Comparison of ENCODE assay signal across 8 cellular contexts in the genomic region with DNA sequence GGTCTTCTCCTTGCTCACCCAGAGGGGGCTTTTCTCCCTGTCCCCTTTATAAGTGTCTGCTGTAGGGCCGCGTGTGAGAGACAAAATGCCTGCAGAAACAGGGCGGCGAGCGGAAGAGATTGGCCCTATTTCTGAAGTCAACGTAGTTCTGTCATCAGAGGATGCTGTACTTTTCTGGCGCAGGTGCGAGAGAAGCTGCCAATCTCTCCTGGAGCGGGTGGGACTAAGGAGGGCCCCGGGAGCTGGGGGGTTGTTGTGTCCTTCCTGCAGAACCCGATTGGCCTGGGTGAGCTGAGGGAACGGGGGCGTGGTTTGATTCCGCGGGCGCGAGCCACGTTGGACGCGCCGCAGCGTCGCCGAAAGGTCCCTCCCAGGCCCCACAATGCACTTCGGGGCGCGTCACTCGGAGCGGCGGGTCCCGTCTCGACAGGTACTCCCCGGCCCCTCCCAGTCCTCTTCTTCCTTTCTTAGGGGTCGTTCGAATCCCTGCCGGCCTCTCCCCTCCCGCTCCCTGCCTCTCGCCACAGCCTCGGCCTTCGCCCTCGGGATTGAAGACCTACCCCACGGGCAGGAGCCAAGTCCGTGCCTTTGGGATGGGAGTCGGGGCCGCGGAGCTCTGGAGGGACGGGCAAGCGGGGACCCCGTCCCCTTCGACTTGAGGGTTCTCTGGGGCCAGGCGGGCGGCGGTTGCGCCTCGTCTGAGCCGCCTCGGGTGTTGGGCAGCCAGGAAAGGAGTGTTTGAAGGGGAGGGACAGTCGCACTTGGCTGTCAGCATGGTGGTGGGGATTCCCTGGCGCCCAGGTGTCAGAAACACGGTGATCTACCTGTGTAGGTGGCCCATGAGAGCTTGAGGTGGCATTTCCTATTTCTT.
A peak's percentile ranks its signal among the peaks of the same experiment; 100 is the strongest.
DNase-seq lines count a peak whose midpoint lies in the region; ATAC-seq and TF ChIP-seq lines count a peak whose summit lies in the region.

A gene with protein sequence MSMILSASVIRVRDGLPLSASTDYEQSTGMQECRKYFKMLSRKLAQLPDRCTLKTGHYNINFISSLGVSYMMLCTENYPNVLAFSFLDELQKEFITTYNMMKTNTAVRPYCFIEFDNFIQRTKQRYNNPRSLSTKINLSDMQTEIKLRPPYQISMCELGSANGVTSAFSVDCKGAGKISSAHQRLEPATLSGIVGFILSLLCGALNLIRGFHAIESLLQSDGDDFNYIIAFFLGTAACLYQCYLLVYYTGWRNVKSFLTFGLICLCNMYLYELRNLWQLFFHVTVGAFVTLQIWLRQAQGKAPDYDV (plus strand): TSS at position 387 of the 871 bp plus-strand sequence. CDS start 7,275 bp downstream, outside the sequence.

- in situ Hi-C loops in ACHN (cut with HindIII; ENCODE audit: low pct_ligation_motif_present, low pct_unique_long_range_greater_than_20kb, low sequenced_read_pairs): no loop called here

- H3K27me3 ChIP-seq in WERI-Rb-1 (ENCODE audit: insufficient read depth, low read depth, severe bottlenecking): no peaks in the 10 kb centered on the region

- ATAC-seq in GM18873 (IDR thresholded peaks at IDR 0.05; ENCODE audit: low FRiP score, unreplicated experiment): peak; percentile 94
- ATAC-seq in HG03139 (IDR thresholded peaks at IDR 0.05; ENCODE audit: unreplicated experiment): peak; percentile 97

- DNase-seq in ACHN: peak; percentile 92
- DNase-seq in NCI-H2227 (lab: John Stamatoyannopoulos, UW; ENCODE audit: unreplicated experiment): peak; percentile 95
- DNase-seq in WERI-Rb-1: peak; percentile 97
- DNase-seq in cardiac fibroblast (ENCODE audit: low read depth in 2 of 2): peak; percentile 92
- DNase-seq in iPS-NIHi7 (ENCODE audit: extremely low spot score): peak; percentile 97
- DNase-seq in smooth muscle cell of the brain vasculature (ENCODE audit: low read depth, low spot score): peak; percentile 82

- TF ChIP-seq CTCF in WERI-Rb-1 (IDR thresholded peaks at IDR 0.05; ENCODE audit: low read depth, low read length) (no peak), cardiac fibroblast (IDR thresholded peaks at IDR 0.05; ENCODE audit: low read depth, low read length) (no peak)

- no peaks in the 10 kb centered on the region for H3K9me3 ChIP-seq in WERI-Rb-1 (ENCODE audit: severe bottlenecking)

- H3K27ac ChIP-seq in WERI-Rb-1: peak within 1 kb of the TSS; percentile 84

- H3K4me3 ChIP-seq in WERI-Rb-1 (ENCODE audit: low read depth, low read length) (peak within 1 kb of the TSS; percentile 91), cardiac fibroblast (replicated peaks in 1 of 2; ENCODE audit: low read depth in 2 of 2, low read length in 2 of 2) (peak within 1 kb of the TSS; percentile 95 to 97)

- no peaks in the 10 kb centered on the region for H3K36me3 ChIP-seq in WERI-Rb-1

Comparison
In these comparisons a context has a peak if more than half of its experiments do, and no peak if none do; other contexts are left out.
1. Peak in every context shown above with its lines: DNase-seq, ATAC-seq, H3K4me3 ChIP-seq and H3K27ac ChIP-seq.